17 cellular contexts compared by ENCODE assay signal in genomic region chr12:26001530-26001929, GRCh38. TPM values are rescaled to one million over a fixed set of nuclear protein-coding genes. Genes with fewer than 3 reads are reported as not detected.
A peak's percentile ranks its signal among the peaks of the same experiment; 100 is the strongest.
DNase-seq lines count a peak whose midpoint lies in the region; ATAC-seq and TF ChIP-seq lines count a peak whose summit lies in the region.
"Had no signal": no experiment of that assay in that cellular context is flagged by ENCODE, and none has a peak within 500 bp of the region (broad histone marks: within the 10 kb centered on the region; RNA-seq: fewer than 3 reads in every experiment).

No MANE protein-coding gene starts in this region.

- peak; percentile 41; the same call in 1 of the 2 replicates for TF ChIP-seq CTCF in A673 (conservative IDR thresholded peaks at IDR 0.05; ENCODE audit: low read depth, low read length)
- peak; percentile 9 for TF ChIP-seq CTCF in DND-41 (IDR thresholded peaks at IDR 0.05; ENCODE audit: borderline replicate concordance, extremely low read depth, low read length, poor library complexity, severe bottlenecking)
- TF ChIP-seq CTCF in OCI-LY3 (IDR thresholded peaks at IDR 0.05; ENCODE audit: low read depth, low read length), result peak; percentile 41
- TF ChIP-seq CTCF in adrenal gland (IDR thresholded peaks at IDR 0.05), result no peak

- peaks cover 9% of the 10 kb centered on the region for H3K9me3 ChIP-seq in A673 (ENCODE audit: low read depth, low read length, poor library complexity, severe bottlenecking)
- H3K9me3 ChIP-seq in DND-41 (ENCODE audit: insufficient read depth, low read length, severe bottlenecking), result no peaks in the 10 kb centered on the region
- no peaks in the 10 kb centered on the region for H3K9me3 ChIP-seq in OCI-LY3 (ENCODE audit: insufficient read depth, low read length)
- H3K9me3 ChIP-seq in adrenal gland (replicated peaks in 1 of 3), result no peaks in the 10 kb centered on the region
- H3K9me3 ChIP-seq: neutrophil, prostate gland, tibial artery had no signal

- H3K36me3 ChIP-seq in A673 (ENCODE audit: insufficient read depth, low read length, poor library complexity, severe bottlenecking) (no peaks in the 10 kb centered on the region), DND-41 (ENCODE audit: insufficient read depth, low read length) (no peaks in the 10 kb centered on the region), OCI-LY3 (replicated peaks; ENCODE audit: low read depth, low read length) (peaks cover 2% of the 10 kb centered on the region), adrenal gland (replicated peaks in 1 of 2) (no peaks in the 10 kb centered on the region)
- H3K36me3 ChIP-seq: neutrophil, prostate gland, tibial artery had no signal

- H3K4me1 ChIP-seq in A673 (ENCODE audit: insufficient read depth, low read length, poor library complexity, severe bottlenecking), result peaks cover 24% of the 10 kb centered on the region
- no peaks in the 10 kb centered on the region for H3K4me1 ChIP-seq in DND-41 (ENCODE audit: insufficient read depth, low read length)
- H3K4me1 ChIP-seq in OCI-LY3 (ENCODE audit: low read length), result peaks cover 20% of the 10 kb centered on the region
- peaks cover 0 to 18% of the 10 kb centered on the region in 2 donors for H3K4me1 ChIP-seq in adrenal gland (replicated peaks in 1 of 2)
- H3K4me1 ChIP-seq: prostate gland had no signal

- ATAC-seq in DND-41 (ENCODE audit: insufficient read depth, low read depth) (no peak), GM21390 (IDR thresholded peaks at IDR 0.05; ENCODE audit: unreplicated experiment) (no peak), GM19023 (IDR thresholded peaks at IDR 0.05; ENCODE audit: unreplicated experiment) (no peak)
- ATAC-seq: stimulated activated naive CD8-positive, alpha-beta T cell treated with anti-CD3 and anti-CD28 coated beads, Interleukin-15, amount 100 ng/mL, for 72 hours had no signal

- TF ChIP-seq POLR2A in adrenal gland (IDR thresholded peaks at IDR 0.05), result no peak

- no peak overlapping the region for H2AFZ ChIP-seq in DND-41 (ENCODE audit: low read depth, low read length)
- no peak overlapping the region for H2AFZ ChIP-seq in OCI-LY3 (ENCODE audit: low read depth, low read length)

- H3K27me3 ChIP-seq in A673 (replicated peaks; ENCODE audit: insufficient read depth, low read depth, low read length, poor library complexity), result no peaks in the 10 kb centered on the region
- H3K27me3 ChIP-seq in DND-41 (ENCODE audit: insufficient read depth, low read length, poor library complexity), result peaks cover 2% of the 10 kb centered on the region
- no peaks in the 10 kb centered on the region for H3K27me3 ChIP-seq in OCI-LY3 (ENCODE audit: low read depth, low read length)
- no peaks in the 10 kb centered on the region for H3K27me3 ChIP-seq in adrenal gland
- H3K27me3 ChIP-seq: neutrophil, tibial artery had no signal

- POLR2A ChIA-PET in A673 (lab: Charles Lee; ENCODE audit: low non-redundant PET), result no interaction called here

- BruUV-seq in A673 (replicated peaks; lab: Mats Ljungman, UMichigan), result no TSS peak

- H3K4me2 ChIP-seq in DND-41 (ENCODE audit: insufficient read depth, low read length) (no peak overlapping the region), OCI-LY3 (ENCODE audit: low read length) (no peak overlapping the region)

- H4K20me1 ChIP-seq in DND-41 (ENCODE audit: insufficient read depth, low read length) (no peaks in the 10 kb centered on the region), OCI-LY3 (ENCODE audit: insufficient read depth, low read length) (no peaks in the 10 kb centered on the region)

- 73 to 85% (median 78%) methylated on average over 2 of the region's 2 CpGs for WGBS in adrenal gland, 4 donors

- CTCF ChIA-PET in A673 (lab: Charles Lee), result interaction anchor here (0.6 to 0.7 kb wide), 2 partner anchors 117 to 684 kb away, joined by 5 to 6 read pairs; no protein-coding TSS in a partner anchor

- no peaks in the 10 kb centered on the region for H3K79me2 ChIP-seq in DND-41 (ENCODE audit: insufficient read depth, low read length)
- H3K79me2 ChIP-seq in OCI-LY3 (ENCODE audit: low read length), result no peaks in the 10 kb centered on the region; the same call in 1 of the 2 replicates

- H3K4me3 ChIP-seq in A673 (ENCODE audit: low read depth, low read length, poor library complexity, severe bottlenecking) (no peak overlapping the region), DND-41 (ENCODE audit: low read depth in 1 of 2, low read length in 2 of 2) (no peak overlapping the region), OCI-LY3 (ENCODE audit: low read length) (no peak overlapping the region), adrenal gland (no peak overlapping the region)
- H3K4me3 ChIP-seq: prostate gland, tibial artery had no signal

- intact Hi-C loops in A673 (cut with micrococcal nuclease; ENCODE audit: unreplicated experiment), result no loop called here
- intact Hi-C loops in adrenal gland (cut with DNase I), result no loop called here

- DNase-seq in A673 (ENCODE audit: low spot score), result peak; percentile 37
- no peak for DNase-seq in DND-41
- peak; percentile 37 for DNase-seq in dermis blood vessel endothelial cell
- no peak for DNase-seq in NCI-H2171 treated with DMSO at 0.1 percent for 48 hours (lab: John Stamatoyannopoulos, UW)
- DNase-seq in adrenal gland, result no peak
- DNase-seq: activated naive CD4-positive, alpha-beta T cell treated with anti-CD3 and anti-CD28 coated beads for 36 hours; CD4-positive, CD25-positive, alpha-beta regulatory T cell; GDM1; NCI-H446 treated with DMSO at 0.1 percent for 48 hours; stimulated activated naive CD8-positive, alpha-beta T cell treated with anti-CD3 and anti-CD28 coated beads, Interleukin-15, amount 100 ng/mL, for 72 hours; T-helper 2 cell; tibial artery had no signal

- no peak overlapping the region for H3K27ac ChIP-seq in A673 (ENCODE audit: low read depth, low read length, poor library complexity, severe bottlenecking)
- no peak overlapping the region for H3K27ac ChIP-seq in DND-41 (ENCODE audit: low read length)
- H3K27ac ChIP-seq in OCI-LY3 (ENCODE audit: low read length), result no peak overlapping the region
- H3K27ac ChIP-seq in adrenal gland, result no peak overlapping the region
- H3K27ac ChIP-seq: neutrophil, prostate gland, tibial artery had no signal

- H3K9ac ChIP-seq in DND-41 (ENCODE audit: low read depth, low read length) (no peak overlapping the region), OCI-LY3 (ENCODE audit: low read length) (no peak overlapping the region)

RNA-seq across cellular contexts. Expression of gene RASSF8, which starts 43.0 kb away (rescaled TPM):
- total RNA-seq in A673 (2021) (19.8 and 23.1 TPM in 2 replicates), dermis blood vessel endothelial cell (84.7 and 98.0 TPM in 2 replicates), adrenal gland (10 to 100 TPM; 29.2 to 85.7 (median 53.9) TPM)
- 10 to 100 TPM in 2 of 3 donors, 1 to 10 TPM in 1; 6.5 to 28.7 (median 10.5) TPM for polyA plus RNA-seq in adrenal gland
- polyA plus RNA-seq: CD4-positive, CD25-positive, alpha-beta regulatory T cell had no signal

Comparison
In these comparisons a context has a peak if more than half of its experiments do, and no peak if none do; other contexts are left out.
1. DNase-seq: peak in A673 (single experiment) and dermis blood vessel endothelial cell (single experiment); none in DND-41 (single experiment), NCI-H2171 treated with DMSO at 0.1 percent for 48 hours (single experiment) and adrenal gland (0 of 7).
2. CTCF ChIP-seq: peak in A673 (single experiment), DND-41 (single experiment) and OCI-LY3 (single experiment); none in adrenal gland (0 of 6).